Comparison of ENCODE assay signal across 13 cellular contexts in the genomic region with DNA sequence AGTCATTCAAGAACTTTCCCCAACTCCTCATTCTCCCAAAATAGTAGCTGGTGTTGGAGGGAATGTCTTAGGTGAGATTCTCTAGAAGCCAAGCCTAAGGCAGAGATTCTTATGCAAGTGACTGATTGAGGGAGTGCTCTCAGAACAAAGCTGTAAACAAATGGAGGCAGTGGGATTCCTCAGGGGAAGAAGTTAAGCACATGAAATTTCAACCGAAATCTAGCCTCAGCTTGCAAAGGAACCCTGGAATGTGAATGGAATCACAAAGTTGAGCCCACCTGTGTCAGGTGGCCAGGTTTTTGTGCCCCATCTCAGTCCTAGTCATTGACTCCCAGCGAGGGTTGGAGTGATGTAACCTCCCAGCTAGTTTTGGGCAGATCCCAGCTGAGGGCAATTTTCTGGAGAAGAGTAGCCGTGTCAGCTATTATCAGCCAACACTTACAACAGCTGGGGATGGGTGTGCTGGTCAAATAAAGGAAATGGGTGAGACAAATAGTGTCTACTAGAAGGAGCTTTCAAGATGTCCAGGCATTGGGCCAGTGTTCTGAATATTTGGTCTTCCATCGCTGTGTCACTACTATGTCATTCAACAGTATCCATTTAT. TPM values are rescaled to one million over a fixed set of nuclear protein-coding genes. Genes with fewer than 3 reads are reported as not detected.
A peak's percentile ranks its signal among the peaks of the same experiment; 100 is the strongest.
DNase-seq lines count a peak whose midpoint lies in the region; ATAC-seq, FAIRE-seq and TF ChIP-seq lines count a peak whose summit lies in the region.
"Had no signal": no experiment of that assay in that cellular context is flagged by ENCODE, and none has a peak within 500 bp of the region (broad histone marks: within the 10 kb centered on the region; RNA-seq: fewer than 3 reads in every experiment).

No MANE protein-coding gene starts in this region.

- dilution Hi-C loops in keratinocyte (cut with MboI; ENCODE audit: extremely low pct_ligation_motif_present, low sequenced_read_pairs) = no loop called here

- H3K27me3 ChIP-seq in breast epithelium (no peaks in the 10 kb centered on the region), keratinocyte (ENCODE audit: control insufficient read depth, extremely low read depth, insufficient read depth, low read length) (no peaks in the 10 kb centered on the region), esophagus muscularis mucosa (no peaks in the 10 kb centered on the region)

- peak overlapping the region; percentile 95 for H3K4me2 ChIP-seq in keratinocyte (ENCODE audit: control insufficient read depth, extremely low read depth, insufficient read depth, low read depth, low read length)

- H3K9ac ChIP-seq in keratinocyte (ENCODE audit: control insufficient read depth, extremely low read depth, insufficient read depth, low read length) = no peak overlapping the region

- no peaks in the 10 kb centered on the region for H3K9me1 ChIP-seq in keratinocyte (ENCODE audit: control insufficient read depth, extremely low read depth, insufficient read depth, low read length)

- no peaks in the 10 kb centered on the region for H3K36me3 ChIP-seq in breast epithelium
- no peaks in the 10 kb centered on the region for H3K36me3 ChIP-seq in keratinocyte (ENCODE audit: control insufficient read depth in 2 of 2, extremely low read depth in 1 of 2, insufficient read depth in 2 of 2, low read length in 2 of 2)
- no peaks in the 10 kb centered on the region for H3K36me3 ChIP-seq in esophagus muscularis mucosa
- H3K36me3 ChIP-seq: thoracic aorta had no signal

- no peaks in the 10 kb centered on the region for H4K20me1 ChIP-seq in keratinocyte (ENCODE audit: control insufficient read depth, extremely low read depth, insufficient read depth, low read length)

- ATAC-seq in Right ventricle myocardium inferior = peak; percentile 24
- ATAC-seq: activated CD4-positive, CD25-positive, alpha-beta regulatory T cell treated with anti-CD3 and anti-CD28 coated beads, Interleukin-2, amount 50 U/mL, for 24 hours had no signal

- H2AFZ ChIP-seq in keratinocyte (ENCODE audit: control insufficient read depth, low read length) = peak overlapping the region; percentile 72

- H3K27ac ChIP-seq in breast epithelium = peak overlapping the region; percentile 87 to 88
- no peak overlapping the region for H3K27ac ChIP-seq in keratinocyte (ENCODE audit: control insufficient read depth, insufficient read depth, low read length)
- H3K27ac ChIP-seq in esophagus muscularis mucosa (replicated peaks in 1 of 4) = peak overlapping the region in 2 of 4 donors; percentile 60 to 62

- H3K9me3 ChIP-seq in breast epithelium = no peaks in the 10 kb centered on the region
- H3K9me3 ChIP-seq in keratinocyte (ENCODE audit: control insufficient read depth, low read depth, low read length) = no peaks in the 10 kb centered on the region
- no peaks in the 10 kb centered on the region for H3K9me3 ChIP-seq in esophagus muscularis mucosa
- H3K9me3 ChIP-seq: thoracic aorta had no signal

- TF ChIP-seq POLR2A in breast epithelium (IDR thresholded peaks at IDR 0.05) = no peak
- TF ChIP-seq POLR2A in esophagus muscularis mucosa (IDR thresholded peaks at IDR 0.05; ENCODE audit: low read depth) = no peak

- intact Hi-C loops in Right ventricle myocardium inferior (cut with DNase I) (no loop called here), cardiac septum (cut with DNase I) (loop anchor here (5.0 kb wide), 1 partner anchor 35 kb away; no protein-coding TSS in a partner anchor), breast epithelium (cut with DNase I; ENCODE audit: low total_unique reads) (no loop called here), esophagus muscularis mucosa (cut with DNase I) (no loop called here)

- no peak for TF ChIP-seq EP300 in esophagus muscularis mucosa (IDR thresholded peaks at IDR 0.05)

- peak; percentile 32 for FAIRE-seq in keratinocyte (lab: Jason Lieb, UNC)
- FAIRE-seq: D721Med had no signal

- H3K4me3 ChIP-seq in breast epithelium (no peak overlapping the region), keratinocyte (ENCODE audit: control insufficient read depth in 2 of 3, extremely low read depth in 1 of 3, insufficient read depth in 2 of 3, low read depth in 1 of 3, low read length in 3 of 3) (no peak overlapping the region), esophagus muscularis mucosa (no peak overlapping the region)

- no peak for TF ChIP-seq CTCF in breast epithelium (IDR thresholded peaks at IDR 0.05)
- no peak for TF ChIP-seq CTCF in keratinocyte (optimal IDR thresholded peaks at IDR 0.05 in 1 of 3, IDR thresholded peaks at IDR 0.05 in 1 of 3, conservative IDR thresholded peaks at IDR 0.05 in 1 of 3; ENCODE audit: extremely low read depth in 1 of 3, insufficient read depth in 2 of 3, low read length in 3 of 3)
- TF ChIP-seq CTCF in esophagus muscularis mucosa (IDR thresholded peaks at IDR 0.05) = no peak

- H3K79me2 ChIP-seq in keratinocyte (ENCODE audit: control insufficient read depth, insufficient read depth, low read length) = no peaks in the 10 kb centered on the region

- DNase-seq in Right ventricle myocardium inferior (ENCODE audit: missing footprints) (no peak), cardiac septum (ENCODE audit: low spot score) (no peak), breast epithelium (ENCODE audit: low spot score in 2 of 2) (no peak), keratinocyte (ENCODE audit: low read depth, low spot score) (no peak), DMS 273 treated with DMSO at 0.1 percent for 48 hours (lab: John Stamatoyannopoulos, UW) (no peak), activated gamma-delta T cell treated with Interleukin-2 at 50 U/mL for 16 hours (no peak), esophagus muscularis mucosa (ENCODE audit: extremely low spot score) (no peak)
- no peak for DNase-seq in activated CD4-positive, alpha-beta T cell treated with anti-CD3 and anti-CD28 coated beads, Interleukin-2, amount 50 U/mL, for 48 hours
- DNase-seq: kidney glomerular epithelial cell; stimulated activated CD4-positive, alpha-beta T cell treated with anti-CD3 and anti-CD28 coated beads, Interleukin-12 subunit alpha, Interleukin-12 subunit beta, amount 100 ng/mL, for 4 hours had no signal

- 78% methylated on average over 4 of the region's 4 CpGs for WGBS in esophagus muscularis mucosa

- H3K4me1 ChIP-seq in breast epithelium (no peaks in the 10 kb centered on the region), keratinocyte (ENCODE audit: control insufficient read depth, extremely low read depth, insufficient read depth, low read length) (peaks cover 21% of the 10 kb centered on the region), esophagus muscularis mucosa (peaks cover 10 to 19% (median 14%) of the 10 kb centered on the region in 4 donors)

RNA-seq across cellular contexts. Expression of a gene that starts 29.7 kb away (rescaled TPM):
- total RNA-seq in Right ventricle myocardium inferior (5.5 TPM), cardiac septum (9.8 TPM), breast epithelium (10 to 100 TPM; 21.6 to 53.6 (median 33.0) TPM), esophagus muscularis mucosa (10 to 100 TPM; 27.0 to 46.4 (median 32.1) TPM)
- 0.90 to 1.7 TPM (median 1.1 TPM) in 3 replicates for polyA plus RNA-seq in keratinocyte
- 1.5 TPM for polyA plus RNA-seq in keratinocyte (2011; ENCODE audit: low read depth)
- 1.5 and 1.6 TPM in 2 replicates for polyA plus RNA-seq in keratinocyte (2011; cell fraction: cytosol; rRNA removed)
- 1.4 TPM in 2 replicates for polyA plus RNA-seq in keratinocyte (2011; cell fraction: nucleus; rRNA removed)
- polyA plus RNA-seq in keratinocyte (2012; ENCODE audit: low replicate concordance) = 0.81 and 1.2 TPM in 2 replicates
- polyA minus RNA-seq in keratinocyte = 0.46 to 0.74 TPM (median 0.63 TPM) in 3 replicates
- polyA minus RNA-seq in keratinocyte (2011; cell fraction: cytosol; rRNA and poly(A)+ RNA removed) = 0.77 TPM
- 0.74 and 1.2 TPM in 2 replicates for polyA minus RNA-seq in keratinocyte (2011; cell fraction: nucleus; rRNA and poly(A)+ RNA removed)
